Comparison of ENCODE assay signal across 10 cellular contexts in genomic region chr7:158815046-158815445, GRCh38. TPM values are rescaled to one million over a fixed set of nuclear protein-coding genes. Genes with fewer than 3 reads are reported as not detected.
DNase-seq lines count a peak whose midpoint lies in the region; ATAC-seq and TF ChIP-seq lines count a peak whose summit lies in the region.
"Had no signal": no experiment of that assay in that cellular context is flagged by ENCODE, and none has a peak within 500 bp of the region (broad histone marks: within the 10 kb centered on the region; RNA-seq: fewer than 3 reads in every experiment).

No MANE protein-coding gene starts in this region.

- H3K36me3 ChIP-seq in right atrium auricular region (no peaks in the 10 kb centered on the region), spleen (no peaks in the 10 kb centered on the region)

- DNase-seq in NCI-H748 (lab: John Stamatoyannopoulos, UW; ENCODE audit: unreplicated experiment) (peak; percentile 48), NCI-H748 treated with DMSO at 0.1 percent for 48 hours (lab: John Stamatoyannopoulos, UW) (no peak), T-helper 17 cell (no peak), right atrium auricular region (ENCODE audit: low spot score) (no peak), spleen (no peak), head of caudate nucleus (no peak), NCI-H1048 (lab: John Stamatoyannopoulos, UW) (no peak)

- peaks cover 0 to 91% of the 10 kb centered on the region in 2 donors for H3K4me1 ChIP-seq in right atrium auricular region
- peaks cover 18 to 96% (median 61%) of the 10 kb centered on the region in 6 donors for H3K4me1 ChIP-seq in spleen

- peak overlapping the region; percentile 76 for H3K4me3 Mint-ChIP-seq in T-helper 17 cell

- peaks cover 84% of the 10 kb centered on the region for H3K4me1 Mint-ChIP-seq in T-helper 17 cell

- intact Hi-C loops in spleen (cut with DNase I; ENCODE audit: low total_unique reads), result no loop called here
- intact Hi-C loops in head of caudate nucleus (cut with DNase I), result no loop called here

- WGBS in spleen, 5 donors, result 48 to 85% (median 72%) methylated on average over 8 of the region's 8 CpGs

- no peaks in the 10 kb centered on the region for H3K9me3 ChIP-seq in T-helper 17 cell (ENCODE audit: control insufficient read depth, low read length, poor library complexity, severe bottlenecking)
- H3K9me3 ChIP-seq in right atrium auricular region, result no peaks in the 10 kb centered on the region
- no peaks in the 10 kb centered on the region for H3K9me3 ChIP-seq in spleen

- H3K27me3 ChIP-seq in right atrium auricular region, result no peaks in the 10 kb centered on the region
- H3K27me3 ChIP-seq in spleen (replicated peaks in 1 of 7), result no peaks in the 10 kb centered on the region

- no peak for TF ChIP-seq POLR2A in spleen (IDR thresholded peaks at IDR 0.05)

- peak overlapping the region; percentile 96 to 98 for H3K27ac ChIP-seq in right atrium auricular region
- H3K27ac ChIP-seq in spleen, result peak overlapping the region in 5 of 8 donors; percentile 22 to 91 (median 45)
- H3K27ac ChIP-seq: VCaP had no signal

- H3K27ac Mint-ChIP-seq in T-helper 17 cell, result peak overlapping the region; percentile 100

- H3K36me3 Mint-ChIP-seq in T-helper 17 cell (ENCODE audit: low read depth), result peaks cover 4% of the 10 kb centered on the region

- TF ChIP-seq CTCF in right atrium auricular region (IDR thresholded peaks at IDR 0.05), result no peak
- TF ChIP-seq CTCF in spleen (IDR thresholded peaks at IDR 0.05 in 8 of 11, conservative IDR thresholded peaks at IDR 0.05 in 3 of 11), result no peak

- ATAC-seq in T-helper 17 cell (no peak), HG03097 (IDR thresholded peaks at IDR 0.05; ENCODE audit: low FRiP score, unreplicated experiment) (no peak)
- ATAC-seq: sciatic nerve had no signal

- no peaks in the 10 kb centered on the region for H3K27me3 Mint-ChIP-seq in T-helper 17 cell

- H3K4me3 ChIP-seq in right atrium auricular region (no peak overlapping the region), spleen (no peak overlapping the region)

RNA-seq across cellular contexts. Expression of gene ESYT2, which starts 14.3 kb away (rescaled TPM):
- 100 to 1,000 TPM; 104 to 113 TPM for total RNA-seq in T-helper 17 cell
- total RNA-seq in right atrium auricular region, result 10 to 100 TPM; 60.0 to 75.9 TPM
- 10 to 100 TPM; 37.1 to 61.0 (median 47.2) TPM for total RNA-seq in spleen
- 10 to 100 TPM in 2 of 3 donors, 1 to 10 TPM in 1; 6.6 to 10.3 (median 10.0) TPM for polyA plus RNA-seq in spleen

RNA-seq across cellular contexts. Expression of gene DYNC2I1, which starts 41.3 kb away (rescaled TPM):
- 10 to 100 TPM; 12.4 to 15.0 TPM for total RNA-seq in T-helper 17 cell
- total RNA-seq in right atrium auricular region, result 10 to 100 TPM; 13.8 to 18.1 TPM
- total RNA-seq in spleen, result 10 to 100 TPM; 14.9 to 21.7 (median 17.8) TPM
- 1 to 10 TPM; 3.7 to 8.6 (median 8.0) TPM for polyA plus RNA-seq in spleen
